ENCODE assay signal across 1 cellular context in the genomic region with DNA sequence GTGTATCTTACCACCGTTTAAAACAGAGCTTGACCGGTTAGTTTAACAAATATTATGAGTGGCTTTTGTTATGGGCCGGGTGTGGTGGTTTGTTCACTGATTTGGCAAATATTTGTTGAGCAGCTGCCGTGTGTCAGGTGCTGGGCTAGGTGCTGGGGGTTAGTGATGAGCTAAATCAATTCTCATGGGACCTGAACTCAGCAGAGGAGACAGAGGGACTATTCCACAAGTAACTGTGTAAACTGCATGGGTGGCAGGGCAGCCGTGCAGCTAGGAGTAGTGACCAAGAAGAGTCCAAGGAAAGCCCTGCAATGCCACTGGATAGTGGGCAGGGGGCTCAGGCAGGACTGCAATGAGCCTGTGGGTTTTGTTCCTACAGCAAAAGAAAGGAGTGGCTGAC.
TF ChIP-seq lines count a peak whose summit lies in the region.

No MANE protein-coding gene starts in this region.

TF ChIP-seq in GM12878, 131 proteins besides CTCF, POLR2A, EP300 and RAD21:
- TF ChIP-seq HCFC1 (IDR thresholded peaks at IDR 0.05; ENCODE audit: low read length) (no peak), MEF2B (IDR thresholded peaks at IDR 0.05; ENCODE audit: partially characterized antibody, poor library complexity, severe bottlenecking) (peak; percentile 65), MXI1 (IDR thresholded peaks at IDR 0.05; ENCODE audit: low read depth, low read length) (no peak), TCF3 (IDR thresholded peaks at IDR 0.05; ENCODE audit: borderline replicate concordance, insufficient read depth, low read depth, low read length) (no peak)
